Comparison of ENCODE assay signal across 1 cellular context in genomic region chr10:61883376-61883997, GRCh38.
TF ChIP-seq lines count a peak whose summit lies in the region.

No MANE protein-coding gene starts in this region.

TF ChIP-seq in GM12878, 131 proteins besides CTCF, POLR2A, EP300 and RAD21 (continued from another document):
- TF ChIP-seq, protein P1, sequence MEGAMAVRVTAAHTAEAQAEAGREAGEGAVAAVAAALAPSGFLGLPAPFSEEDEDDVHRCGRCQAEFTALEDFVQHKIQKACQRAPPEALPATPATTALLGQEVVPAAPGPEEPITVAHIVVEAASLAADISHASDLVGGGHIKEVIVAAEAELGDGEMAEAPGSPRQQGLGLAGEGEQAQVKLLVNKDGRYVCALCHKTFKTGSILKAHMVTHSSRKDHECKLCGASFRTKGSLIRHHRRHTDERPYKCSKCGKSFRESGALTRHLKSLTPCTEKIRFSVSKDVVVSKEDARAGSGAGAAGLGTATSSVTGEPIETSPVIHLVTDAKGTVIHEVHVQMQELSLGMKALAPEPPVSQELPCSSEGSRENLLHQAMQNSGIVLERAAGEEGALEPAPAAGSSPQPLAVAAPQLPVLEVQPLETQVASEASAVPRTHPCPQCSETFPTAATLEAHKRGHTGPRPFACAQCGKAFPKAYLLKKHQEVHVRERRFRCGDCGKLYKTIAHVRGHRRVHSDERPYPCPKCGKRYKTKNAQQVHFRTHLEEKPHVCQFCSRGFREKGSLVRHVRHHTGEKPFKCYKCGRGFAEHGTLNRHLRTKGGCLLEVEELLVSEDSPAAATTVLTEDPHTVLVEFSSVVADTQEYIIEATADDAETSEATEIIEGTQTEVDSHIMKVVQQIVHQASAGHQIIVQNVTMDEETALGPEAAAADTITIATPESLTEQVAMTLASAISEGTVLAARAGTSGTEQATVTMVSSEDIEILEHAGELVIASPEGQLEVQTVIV (IDR thresholded peaks at IDR 0.05; ENCODE audit: borderline replicate concordance, partially characterized antibody) = no peak
- TF ChIP-seq SPI1 (IDR thresholded peaks at IDR 0.05; ENCODE audit: borderline replicate concordance, insufficient read depth, low read depth, low read length) = peak; percentile 34; the same call in 1 of the 2 replicates
- TF ChIP-seq YY1 (IDR thresholded peaks at IDR 0.05; ENCODE audit: low read depth, low read length) = 0 out of 2 replicates have a peak, but pooled peaks have one; percentile 17
- TF ChIP-seq NFYA (IDR thresholded peaks at IDR 0.05; ENCODE audit: borderline replicate concordance, low read depth, low read length) = no peak
- no peak for TF ChIP-seq SUZ12 (IDR thresholded peaks at IDR 0.05; ENCODE audit: unreplicated experiment)
- no peak for TF ChIP-seq IKZF1 (conservative IDR thresholded peaks at IDR 0.05)
- TF ChIP-seq WRNIP1 (IDR thresholded peaks at IDR 0.05; ENCODE audit: borderline replicate concordance, low read depth, low read length) = no peak
- no peak for TF ChIP-seq ZNF24 (IDR thresholded peaks at IDR 0.05)
- TF ChIP-seq MTA2 (IDR thresholded peaks at IDR 0.05; ENCODE audit: low read depth) = no peak
- no peak for TF ChIP-seq ZNF622 (IDR thresholded peaks at IDR 0.05)
- TF ChIP-seq STAT1 (conservative IDR thresholded peaks at IDR 0.05) = no peak
